In the genomic region with DNA sequence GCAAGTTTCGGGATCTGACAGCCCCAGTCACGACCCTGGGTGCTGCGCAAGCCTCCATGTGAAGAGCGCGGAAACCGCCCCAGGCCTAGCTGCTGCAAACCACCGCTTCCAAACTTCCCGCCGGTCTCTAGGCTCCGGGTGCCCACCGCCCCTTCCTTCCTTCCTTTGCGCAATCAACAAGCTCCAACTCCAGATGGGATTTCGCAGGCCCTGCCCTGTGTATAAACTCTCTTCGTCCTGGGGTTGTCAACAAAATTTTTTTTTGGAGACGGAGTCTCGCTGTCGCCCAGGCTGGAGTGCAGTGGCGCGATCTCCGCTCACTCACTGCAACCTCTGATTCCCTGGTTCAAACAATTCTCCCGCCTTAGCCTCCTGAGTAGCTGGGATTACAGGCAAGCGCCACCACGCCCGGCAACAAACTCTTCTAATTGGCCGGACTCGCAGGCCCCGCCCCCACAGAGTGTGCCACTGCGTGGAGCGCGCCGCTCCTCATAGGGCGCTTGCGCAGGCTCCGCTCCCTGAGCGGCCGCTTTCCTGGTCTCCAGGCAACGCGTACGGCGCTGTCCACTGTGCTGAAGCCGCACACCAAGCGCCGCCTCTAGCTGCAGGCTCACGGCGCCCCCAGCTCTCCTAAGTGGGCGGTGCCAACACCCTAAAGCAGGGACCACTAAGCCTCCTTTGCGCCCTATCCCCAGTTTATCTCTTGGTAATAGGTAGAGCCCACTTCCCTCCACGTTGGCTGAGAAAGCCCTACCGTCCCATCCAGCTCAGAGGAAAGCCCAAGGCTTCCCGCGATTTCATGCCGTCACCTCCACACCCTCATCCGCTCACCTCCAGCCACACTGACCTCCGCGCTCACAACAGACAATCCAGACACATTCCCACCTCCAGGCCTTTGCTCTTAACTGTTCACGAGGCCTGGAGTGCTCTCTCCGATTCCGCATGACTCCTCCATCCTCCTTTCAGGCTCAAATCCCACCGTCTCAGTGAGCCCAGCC, we compare ENCODE assay signal across 7 cellular contexts. TPM values are rescaled to one million over a fixed set of nuclear protein-coding genes. Genes with fewer than 3 reads are reported as not detected.
DNase-seq lines count a peak whose midpoint lies in the region; ATAC-seq and TF ChIP-seq lines count a peak whose summit lies in the region.

No MANE protein-coding gene starts in this region.

- ATAC-seq in GM18519 (IDR thresholded peaks at IDR 0.05; ENCODE audit: low FRiP score, unreplicated experiment) (peak; percentile 69), HG03565 (IDR thresholded peaks at IDR 0.05; ENCODE audit: unreplicated experiment) (peak; percentile 69), right lobe of liver (peak; percentile 98 to 100 (median 99))

- no peak overlapping the region for H3K27ac Mint-ChIP-seq in activated CD4-positive, alpha-beta memory T cell treated with anti-CD3 and anti-CD28 coated beads, Interleukin-2, amount 10 ng/mL, durations not matched to agents 7 days and 5 days

- H3K4me3 Mint-ChIP-seq in activated CD4-positive, alpha-beta memory T cell treated with anti-CD3 and anti-CD28 coated beads, Interleukin-2, amount 10 ng/mL, durations not matched to agents 7 days and 5 days = peak overlapping the region; percentile 53

- peaks cover 22% of the 10 kb centered on the region for H3K36me3 Mint-ChIP-seq in activated CD4-positive, alpha-beta memory T cell treated with anti-CD3 and anti-CD28 coated beads, Interleukin-2, amount 10 ng/mL, durations not matched to agents 7 days and 5 days (ENCODE audit: low read depth)

- H3K36me3 ChIP-seq in right lobe of liver = peaks cover 0 to 7% (median 0%) of the 10 kb centered on the region in 4 donors

- CTCF ChIA-PET in activated CD4-positive, alpha-beta memory T cell treated with anti-CD3 and anti-CD28 coated beads, Interleukin-2, amount 10 ng/mL, durations not matched to agents 7 days and 5 days (lab: Charles Lee) = interaction anchor here (0.6 to 8.9 kb wide), 6 partner anchors 22 to 123 kb away, joined by 3 to 137 read pairs (median 4); a partner anchor contains a TSS

- intact Hi-C loops in dorsolateral prefrontal cortex (cut with DNase I) (no loop called here), right lobe of liver (cut with DNase I) (loop anchor here in 1 of 2 donors (5.0 kb wide), 1 partner anchor 113 kb away; no protein-coding TSS in a partner anchor)

- no peak for TF ChIP-seq POLR2A in right lobe of liver (IDR thresholded peaks at IDR 0.05)

- WGBS in right lobe of liver (ENCODE audit: insufficient coverage, low coverage, low lambda C conversion rate, missing lambda C conversion rate) = 10% methylated on average over 32 of the region's 59 CpGs

- H3K27me3 Mint-ChIP-seq in activated CD4-positive, alpha-beta memory T cell treated with anti-CD3 and anti-CD28 coated beads, Interleukin-2, amount 10 ng/mL, durations not matched to agents 7 days and 5 days = peaks cover 19% of the 10 kb centered on the region

- POLR2A ChIA-PET in activated CD4-positive, alpha-beta memory T cell treated with anti-CD3 and anti-CD28 coated beads, Interleukin-2, amount 10 ng/mL, durations not matched to agents 7 days and 5 days (lab: Charles Lee) = interaction anchor here (0.7 to 1.6 kb wide), 9 partner anchors 11 to 189 kb away, joined by 3 to 8 read pairs (median 4); no protein-coding TSS in a partner anchor

- H3K4me3 ChIP-seq in dorsolateral prefrontal cortex = peak overlapping the region; percentile 1 to 62 (median 47)
- peak overlapping the region in 2 of 3 donors; percentile 6 to 11 for H3K4me3 ChIP-seq in right lobe of liver

- DNase-seq in NCI-H774 (lab: John Stamatoyannopoulos, UW) (peak; percentile 92), dorsolateral prefrontal cortex (peak; percentile 78 to 94 (median 90)), right lobe of liver (peak; percentile 95 to 96 (median 95))
- DNase-seq in activated CD4-positive, alpha-beta memory T cell treated with anti-CD3 and anti-CD28 coated beads, Interleukin-2, amount 10 ng/mL, durations not matched to agents 7 days and 5 days = peak; percentile 93
- peak; percentile 87 to 89 for DNase-seq in stimulated activated CD4-positive, alpha-beta T cell treated with anti-CD3 and anti-CD28 coated beads, Interleukin-4, amount 100 ng/mL, for 48 hours (ENCODE audit: low read depth in 2 of 2)

- peaks cover 0 to 6% (median 3%) of the 10 kb centered on the region in 4 donors for H3K4me1 ChIP-seq in right lobe of liver

- no peaks in the 10 kb centered on the region for H3K9me3 ChIP-seq in right lobe of liver

- TF ChIP-seq CTCF in dorsolateral prefrontal cortex (IDR thresholded peaks at IDR 0.05 in 54 of 56, conservative IDR thresholded peaks at IDR 0.05 in 2 of 56; ENCODE audit: low read depth in 1 of 56, partially characterized antibody in 56 of 56) (peak in 43 of 56 donors; percentile 6 to 55 (median 31)), right lobe of liver (IDR thresholded peaks at IDR 0.05) (no peak)

- H3K27ac ChIP-seq in dorsolateral prefrontal cortex (peak overlapping the region in 1 of 59 donors; percentile 27), right lobe of liver (no peak overlapping the region)

- H3K4me1 Mint-ChIP-seq in activated CD4-positive, alpha-beta memory T cell treated with anti-CD3 and anti-CD28 coated beads, Interleukin-2, amount 10 ng/mL, durations not matched to agents 7 days and 5 days = peaks cover 18% of the 10 kb centered on the region

- H3K27me3 ChIP-seq in dorsolateral prefrontal cortex (no peaks in the 10 kb centered on the region), right lobe of liver (no peaks in the 10 kb centered on the region)

- H3K9me3 Mint-ChIP-seq in activated CD4-positive, alpha-beta memory T cell treated with anti-CD3 and anti-CD28 coated beads, Interleukin-2, amount 10 ng/mL, durations not matched to agents 7 days and 5 days = no peaks in the 10 kb centered on the region

RNA-seq across cellular contexts. Expression of a gene that starts 5.5 kb away (rescaled TPM):
- total RNA-seq in activated CD4-positive, alpha-beta memory T cell treated with anti-CD3 and anti-CD28 coated beads, Interleukin-2, amount 10 ng/mL, durations not matched to agents 7 days and 5 days = 10 to 100 TPM; 24.0 to 26.4 TPM
- total RNA-seq in dorsolateral prefrontal cortex (100 to 1,000 TPM in 5 of 120 experiments, 10 to 100 TPM in 115; 51.0 to 106 (median 74.7) TPM), right lobe of liver (10 to 100 TPM; 19.0 to 30.2 (median 26.8) TPM)

RNA-seq across cellular contexts. Expression of a gene that starts 22.2 kb away (rescaled TPM):
- total RNA-seq in activated CD4-positive, alpha-beta memory T cell treated with anti-CD3 and anti-CD28 coated beads, Interleukin-2, amount 10 ng/mL, durations not matched to agents 7 days and 5 days = 100 to 1,000 TPM; 277 to 288 TPM
- total RNA-seq in dorsolateral prefrontal cortex (100 to 1,000 TPM in 115 of 120 experiments, 10 to 100 TPM in 5; 88.3 to 281 (median 146) TPM), right lobe of liver (10 to 100 TPM; 54.0 to 86.9 (median 68.3) TPM)

RNA-seq across cellular contexts. Expression of a gene that starts 41.6 kb away (rescaled TPM):
- total RNA-seq in activated CD4-positive, alpha-beta memory T cell treated with anti-CD3 and anti-CD28 coated beads, Interleukin-2, amount 10 ng/mL, durations not matched to agents 7 days and 5 days = 100 to 1,000 TPM; 301 to 324 TPM
- total RNA-seq in dorsolateral prefrontal cortex (100 to 1,000 TPM; 131 to 221 (median 179) TPM), right lobe of liver (10 to 100 TPM; 40.0 to 82.3 (median 54.8) TPM)

Comparison
In these comparisons a context has a peak if more than half of its experiments do, and no peak if none do; other contexts are left out.
1. CTCF ChIP-seq: peak in dorsolateral prefrontal cortex (43 of 56); none in right lobe of liver (0 of 4).
2. Peak in every context shown above with its lines, with median percentiles within 50 percentile points of each other: ATAC-seq and DNase-seq.